ENCODE assay signal across 1 cellular context in the genomic region with DNA sequence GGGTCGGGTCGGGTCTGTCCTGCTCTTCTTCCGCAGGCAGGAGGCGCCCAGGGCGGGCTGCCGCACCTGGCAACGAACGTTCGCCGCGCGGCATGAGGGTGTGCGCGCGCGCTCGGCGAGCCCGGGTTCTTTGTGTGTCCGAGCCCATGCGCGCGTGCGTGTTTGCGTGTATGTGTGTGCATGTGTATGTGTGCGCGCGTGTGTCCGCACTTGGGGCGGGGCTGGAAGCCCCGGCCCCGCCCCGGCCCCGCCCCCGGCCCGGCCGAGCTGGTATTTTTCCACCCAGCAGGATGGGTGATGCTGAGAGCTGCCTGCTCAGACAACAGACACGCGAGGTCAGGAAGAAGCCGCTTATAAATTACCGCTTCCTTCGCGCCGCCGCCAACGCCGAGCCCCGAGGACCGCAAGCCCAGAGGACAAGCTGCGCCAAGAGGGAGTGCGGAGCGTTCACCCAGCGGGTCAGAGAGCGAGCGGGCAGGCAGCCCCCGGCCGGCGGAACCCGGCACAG.
A peak's percentile ranks its signal among the peaks of the same experiment; 100 is the strongest.
TF ChIP-seq lines count a peak whose summit lies in the region.

Gene SLC6A6 (plus strand): TSS at position 303 of the 508 bp plus-strand sequence. CDS start 41,029 bp downstream, outside the sequence.

TF ChIP-seq in HepG2, 621 proteins besides CTCF, POLR2A, EP300 and RAD21 (continued from another document and continues in another):
- no peak for TF ChIP-seq LRRFIP1 (CRISPR knock-in tag; conservative IDR thresholded peaks at IDR 0.05)
- no peak for TF ChIP-seq SKI (IDR thresholded peaks at IDR 0.05; ENCODE audit: partially characterized antibody)
- TF ChIP-seq RFX3 (CRISPR knock-in tag; IDR thresholded peaks at IDR 0.05): no peak
- no peak for TF ChIP-seq ZBTB42 (CRISPR knock-in tag; IDR thresholded peaks at IDR 0.05)
- TF ChIP-seq SMARCC2 (IDR thresholded peaks at IDR 0.05): no peak
- TF ChIP-seq ZBTB21 (CRISPR knock-in tag; IDR thresholded peaks at IDR 0.05): no peak
- TF ChIP-seq KIAA2018 (CRISPR knock-in tag; IDR thresholded peaks at IDR 0.05; ENCODE audit: borderline replicate concordance): no peak
- TF ChIP-seq PPARG (CRISPR knock-in tag; conservative IDR thresholded peaks at IDR 0.05): no peak; the same call in 1 of the 2 replicates
- TF ChIP-seq ZNF530 (CRISPR knock-in tag; IDR thresholded peaks at IDR 0.05; ENCODE audit: low read depth): no peak
- TF ChIP-seq, protein P1, sequence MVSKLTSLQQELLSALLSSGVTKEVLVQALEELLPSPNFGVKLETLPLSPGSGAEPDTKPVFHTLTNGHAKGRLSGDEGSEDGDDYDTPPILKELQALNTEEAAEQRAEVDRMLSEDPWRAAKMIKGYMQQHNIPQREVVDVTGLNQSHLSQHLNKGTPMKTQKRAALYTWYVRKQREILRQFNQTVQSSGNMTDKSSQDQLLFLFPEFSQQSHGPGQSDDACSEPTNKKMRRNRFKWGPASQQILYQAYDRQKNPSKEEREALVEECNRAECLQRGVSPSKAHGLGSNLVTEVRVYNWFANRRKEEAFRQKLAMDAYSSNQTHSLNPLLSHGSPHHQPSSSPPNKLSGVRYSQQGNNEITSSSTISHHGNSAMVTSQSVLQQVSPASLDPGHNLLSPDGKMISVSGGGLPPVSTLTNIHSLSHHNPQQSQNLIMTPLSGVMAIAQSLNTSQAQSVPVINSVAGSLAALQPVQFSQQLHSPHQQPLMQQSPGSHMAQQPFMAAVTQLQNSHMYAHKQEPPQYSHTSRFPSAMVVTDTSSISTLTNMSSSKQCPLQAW (CRISPR knock-in tag; IDR thresholded peaks at IDR 0.05): peak; percentile 38; the same call in 1 of the 2 replicates
- TF ChIP-seq ZNF160 (CRISPR knock-in tag; IDR thresholded peaks at IDR 0.05): no peak
- TF ChIP-seq ATF7-NPFF (CRISPR knock-in tag; IDR thresholded peaks at IDR 0.05; ENCODE audit: low read depth): peak; percentile 19; the same call in 1 of the 2 replicates
- peak; percentile 65 for TF ChIP-seq SALL1 (CRISPR knock-in tag; IDR thresholded peaks at IDR 0.05)
- TF ChIP-seq, protein P2, sequence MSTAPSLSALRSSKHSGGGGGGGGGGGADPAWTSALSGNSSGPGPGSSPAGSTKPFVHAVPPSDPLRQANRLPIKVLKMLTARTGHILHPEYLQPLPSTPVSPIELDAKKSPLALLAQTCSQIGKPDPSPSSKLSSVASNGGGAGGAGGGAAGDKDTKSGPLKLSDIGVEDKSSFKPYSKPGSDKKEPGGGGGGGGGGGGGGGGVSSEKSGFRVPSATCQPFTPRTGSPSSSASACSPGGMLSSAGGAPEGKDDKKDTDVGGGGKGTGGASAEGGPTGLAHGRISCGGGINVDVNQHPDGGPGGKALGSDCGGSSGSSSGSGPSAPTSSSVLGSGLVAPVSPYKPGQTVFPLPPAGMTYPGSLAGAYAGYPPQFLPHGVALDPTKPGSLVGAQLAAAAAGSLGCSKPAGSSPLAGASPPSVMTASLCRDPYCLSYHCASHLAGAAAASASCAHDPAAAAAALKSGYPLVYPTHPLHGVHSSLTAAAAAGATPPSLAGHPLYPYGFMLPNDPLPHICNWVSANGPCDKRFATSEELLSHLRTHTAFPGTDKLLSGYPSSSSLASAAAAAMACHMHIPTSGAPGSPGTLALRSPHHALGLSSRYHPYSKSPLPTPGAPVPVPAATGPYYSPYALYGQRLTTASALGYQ (CRISPR knock-in tag; IDR thresholded peaks at IDR 0.05): no peak
- peak; percentile 37; the same call in 1 of the 2 replicates for TF ChIP-seq PATZ1 (CRISPR knock-in tag; IDR thresholded peaks at IDR 0.05)
- TF ChIP-seq JUND (CRISPR knock-in tag; IDR thresholded peaks at IDR 0.05): no peak
- no peak for TF ChIP-seq E2F5 (CRISPR knock-in tag; conservative IDR thresholded peaks at IDR 0.05)
- TF ChIP-seq ZZZ3 (CRISPR knock-in tag; IDR thresholded peaks at IDR 0.05; ENCODE audit: borderline replicate concordance): no peak
- no peak for TF ChIP-seq SMAD1 (CRISPR knock-in tag; IDR thresholded peaks at IDR 0.05; ENCODE audit: borderline replicate concordance, low read depth)
- TF ChIP-seq, protein P3, sequence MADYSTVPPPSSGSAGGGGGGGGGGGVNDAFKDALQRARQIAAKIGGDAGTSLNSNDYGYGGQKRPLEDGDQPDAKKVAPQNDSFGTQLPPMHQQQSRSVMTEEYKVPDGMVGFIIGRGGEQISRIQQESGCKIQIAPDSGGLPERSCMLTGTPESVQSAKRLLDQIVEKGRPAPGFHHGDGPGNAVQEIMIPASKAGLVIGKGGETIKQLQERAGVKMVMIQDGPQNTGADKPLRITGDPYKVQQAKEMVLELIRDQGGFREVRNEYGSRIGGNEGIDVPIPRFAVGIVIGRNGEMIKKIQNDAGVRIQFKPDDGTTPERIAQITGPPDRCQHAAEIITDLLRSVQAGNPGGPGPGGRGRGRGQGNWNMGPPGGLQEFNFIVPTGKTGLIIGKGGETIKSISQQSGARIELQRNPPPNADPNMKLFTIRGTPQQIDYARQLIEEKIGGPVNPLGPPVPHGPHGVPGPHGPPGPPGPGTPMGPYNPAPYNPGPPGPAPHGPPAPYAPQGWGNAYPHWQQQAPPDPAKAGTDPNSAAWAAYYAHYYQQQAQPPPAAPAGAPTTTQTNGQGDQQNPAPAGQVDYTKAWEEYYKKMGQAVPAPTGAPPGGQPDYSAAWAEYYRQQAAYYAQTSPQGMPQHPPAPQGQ (CRISPR knock-in tag; IDR thresholded peaks at IDR 0.05; ENCODE audit: borderline replicate concordance): no peak
- TF ChIP-seq KAT8 (CRISPR knock-in tag; IDR thresholded peaks at IDR 0.05): peak; percentile 56; the same call in 1 of the 2 replicates
- TF ChIP-seq, protein P4, sequence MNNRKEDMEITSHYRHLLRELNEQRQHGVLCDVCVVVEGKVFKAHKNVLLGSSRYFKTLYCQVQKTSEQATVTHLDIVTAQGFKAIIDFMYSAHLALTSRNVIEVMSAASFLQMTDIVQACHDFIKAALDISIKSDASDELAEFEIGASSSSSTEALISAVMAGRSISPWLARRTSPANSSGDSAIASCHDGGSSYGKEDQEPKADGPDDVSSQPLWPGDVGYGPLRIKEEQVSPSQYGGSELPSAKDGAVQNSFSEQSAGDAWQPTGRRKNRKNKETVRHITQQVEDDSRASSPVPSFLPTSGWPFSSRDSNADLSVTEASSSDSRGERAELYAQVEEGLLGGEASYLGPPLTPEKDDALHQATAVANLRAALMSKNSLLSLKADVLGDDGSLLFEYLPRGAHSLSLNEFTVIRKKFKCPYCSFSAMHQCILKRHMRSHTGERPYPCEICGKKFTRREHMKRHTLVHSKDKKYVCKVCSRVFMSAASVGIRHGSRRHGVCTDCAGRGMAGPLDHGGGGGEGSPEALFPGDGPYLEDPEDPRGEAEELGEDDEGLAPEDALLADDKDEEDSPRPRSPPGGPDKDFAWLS (CRISPR knock-in tag; IDR thresholded peaks at IDR 0.05; ENCODE audit: borderline replicate concordance): no peak
- no peak for TF ChIP-seq TRIM24 (CRISPR knock-in tag; IDR thresholded peaks at IDR 0.05)
- TF ChIP-seq SSRP1 (CRISPR knock-in tag; IDR thresholded peaks at IDR 0.05): no peak
- TF ChIP-seq TOE1 (CRISPR knock-in tag; IDR thresholded peaks at IDR 0.05): no peak
- peak; percentile 83 for TF ChIP-seq BCL6 (CRISPR knock-in tag; IDR thresholded peaks at IDR 0.05)
- TF ChIP-seq NFKBIZ (CRISPR knock-in tag; IDR thresholded peaks at IDR 0.05): no peak
- TF ChIP-seq GATAD1 (CRISPR knock-in tag; IDR thresholded peaks at IDR 0.05): peak; percentile 37; the same call in 1 of the 2 replicates
- peak; percentile 4; the same call in 1 of the 2 replicates for TF ChIP-seq SMC3 (IDR thresholded peaks at IDR 0.05; ENCODE audit: low read length)
- peak; percentile 88 for TF ChIP-seq KDM2A (CRISPR knock-in tag; IDR thresholded peaks at IDR 0.05; ENCODE audit: borderline replicate concordance, low read depth)
- TF ChIP-seq NCOR1 (IDR thresholded peaks at IDR 0.05; ENCODE audit: borderline replicate concordance, low read length): 0 out of 2 replicates have a peak, but pooled peaks have one; percentile 37
- TF ChIP-seq ZNF205 (CRISPR knock-in tag; IDR thresholded peaks at IDR 0.05): peak; percentile 51
- no peak for TF ChIP-seq ZNF510 (CRISPR knock-in tag; IDR thresholded peaks at IDR 0.05; ENCODE audit: low read depth)
- TF ChIP-seq HMG20A (CRISPR knock-in tag; IDR thresholded peaks at IDR 0.05; ENCODE audit: borderline replicate concordance): no peak; the same call in 1 of the 2 replicates
- TF ChIP-seq ZNF766 (CRISPR knock-in tag; IDR thresholded peaks at IDR 0.05; ENCODE audit: borderline replicate concordance): peak; percentile 37; the same call in 1 of the 2 replicates
